Comparison of ENCODE assay signal across 22 cellular contexts in the genomic region with DNA sequence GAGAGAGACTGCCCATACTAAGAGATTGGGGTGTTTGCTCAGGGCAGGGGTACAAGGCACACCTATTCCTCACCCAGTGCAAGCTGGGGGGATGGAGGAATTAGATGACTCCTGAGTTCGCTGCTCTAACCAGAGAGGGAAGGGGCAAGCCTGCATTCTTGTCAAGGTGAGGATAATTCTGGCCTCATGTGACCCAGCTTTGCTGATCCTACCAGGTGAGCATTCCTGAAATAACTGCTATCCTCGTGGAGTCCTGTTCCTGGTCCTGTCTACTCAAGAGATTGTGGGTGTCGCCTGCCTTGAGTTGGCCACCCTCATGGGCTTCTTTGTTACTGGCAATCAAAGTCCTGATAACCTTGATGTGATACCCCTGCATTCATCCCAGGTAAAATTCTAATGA.
A peak's percentile ranks its signal among the peaks of the same experiment; 100 is the strongest.
DNase-seq lines count a peak whose midpoint lies in the region; ATAC-seq, FAIRE-seq and TF ChIP-seq lines count a peak whose summit lies in the region.
"Had no signal": no experiment of that assay in that cellular context is flagged by ENCODE, and none has a peak within 500 bp of the region (broad histone marks: within the 10 kb centered on the region; RNA-seq: fewer than 3 reads in every experiment).

No MANE protein-coding gene starts in this region.

- CTCF ChIA-PET in A549 (lab: Yijun Ruan, JAX): interaction anchor here (1.6 to 5.1 kb wide), 6 partner anchors 8 to 288 kb away, joined by 4 to 32 read pairs (median 11); no protein-coding TSS in a partner anchor
- CTCF ChIA-PET in HCT116 (lab: Charles Lee): no interaction called here
- CTCF ChIA-PET in mammary epithelial cell (lab: Charles Lee; ENCODE audit: low non-redundant PET): no interaction called here

- RAD21 ChIA-PET in HCT116 (lab: Charles Lee; ENCODE audit: low non-redundant PET in 1 of 2, low total read pairs in 2 of 2, uncharacterized antibody in 2 of 2, unreplicated experiment in 2 of 2): no interaction called here

- FAIRE-seq in A549 (lab: Jason Lieb, UNC) (no peak), keratinocyte (lab: Jason Lieb, UNC) (peak; percentile 83)
- FAIRE-seq: GM12892, H54, HTR-8/SVneo had no signal

- no peaks in the 10 kb centered on the region for H3K79me2 ChIP-seq in HCT116 (ENCODE audit: insufficient read depth, low read length)
- no peaks in the 10 kb centered on the region for H3K79me2 ChIP-seq in mammary epithelial cell (ENCODE audit: insufficient read depth, low read length)
- no peaks in the 10 kb centered on the region for H3K79me2 ChIP-seq in keratinocyte (ENCODE audit: control insufficient read depth, insufficient read depth, low read length)

- H3K4me1 ChIP-seq in A549 (peaks cover 66% of the 10 kb centered on the region), HCT116 (ENCODE audit: control insufficient read depth in 1 of 2, insufficient read depth in 2 of 2, low read length in 2 of 2) (peaks cover 14 to 67% of the 10 kb centered on the region in 2 experiments), mammary epithelial cell (ENCODE audit: insufficient read depth, low read length) (peaks cover 81% of the 10 kb centered on the region), keratinocyte (ENCODE audit: control insufficient read depth, extremely low read depth, insufficient read depth, low read length) (peaks cover 76% of the 10 kb centered on the region), left ventricle myocardium inferior (no peaks in the 10 kb centered on the region)

- no peaks in the 10 kb centered on the region for H3K9me2 ChIP-seq in HCT116 (ENCODE audit: insufficient read depth)

- WGBS in A549 (ENCODE audit: missing lambda C conversion rate): 64% methylated on average over 3 of the region's 3 CpGs
- 47% methylated on average over 3 of the region's 3 CpGs for WGBS in mammary epithelial cell (ENCODE audit: low coverage, missing lambda C conversion rate)

- H3K36me3 ChIP-seq in HCT116 (ENCODE audit: control insufficient read depth in 1 of 2, insufficient read depth in 2 of 2, low read length in 2 of 2) (no peaks in the 10 kb centered on the region), mammary epithelial cell (ENCODE audit: insufficient read depth, low read length) (no peaks in the 10 kb centered on the region), keratinocyte (ENCODE audit: control insufficient read depth in 2 of 2, extremely low read depth in 1 of 2, insufficient read depth in 2 of 2, low read length in 2 of 2) (no peaks in the 10 kb centered on the region), left ventricle myocardium inferior (no peaks in the 10 kb centered on the region)
- H3K36me3 ChIP-seq: BLaER1, SJSA1 had no signal

- H3K4me2 ChIP-seq in A549: no peak overlapping the region
- 0 out of 2 replicates have a peak overlapping the region, but pooled peaks have one; percentile 6 for H3K4me2 ChIP-seq in HCT116 (ENCODE audit: low read length)
- no peak overlapping the region for H3K4me2 ChIP-seq in mammary epithelial cell (ENCODE audit: insufficient read depth, low read depth, low read length)
- peak overlapping the region; percentile 55 for H3K4me2 ChIP-seq in keratinocyte (ENCODE audit: control insufficient read depth, extremely low read depth, insufficient read depth, low read depth, low read length)
- H3K4me2 ChIP-seq: BLaER1 had no signal

- H4K20me1 ChIP-seq in HCT116 (ENCODE audit: insufficient read depth) (no peaks in the 10 kb centered on the region), mammary epithelial cell (ENCODE audit: insufficient read depth, low read length) (no peaks in the 10 kb centered on the region), keratinocyte (ENCODE audit: control insufficient read depth, extremely low read depth, insufficient read depth, low read length) (no peaks in the 10 kb centered on the region)
- H4K20me1 ChIP-seq: BLaER1 had no signal

- TF ChIP-seq RAD21 in A549 (conservative IDR thresholded peaks at IDR 0.05 in 1 of 2, IDR thresholded peaks at IDR 0.05 in 1 of 2) (no peak), HCT116 (IDR thresholded peaks at IDR 0.05; ENCODE audit: low read depth) (no peak)

- H3K9me1 ChIP-seq in keratinocyte (ENCODE audit: control insufficient read depth, extremely low read depth, insufficient read depth, low read length): no peaks in the 10 kb centered on the region

- no peak overlapping the region for H3K4me3 ChIP-seq in A549
- no peak overlapping the region for H3K4me3 ChIP-seq in HCT116 (replicated peaks in 1 of 2; ENCODE audit: low read depth in 1 of 2, low read length in 2 of 2)
- no peak overlapping the region for H3K4me3 ChIP-seq in mammary epithelial cell (replicated peaks in 1 of 3; ENCODE audit: insufficient read depth in 1 of 3, low read depth in 2 of 3, low read length in 3 of 3)
- H3K4me3 ChIP-seq in keratinocyte (ENCODE audit: control insufficient read depth in 2 of 3, extremely low read depth in 1 of 3, insufficient read depth in 2 of 3, low read depth in 1 of 3, low read length in 3 of 3): no peak overlapping the region
- no peak overlapping the region for H3K4me3 ChIP-seq in left ventricle myocardium inferior
- H3K4me3 ChIP-seq: BLaER1, SJSA1 had no signal

- intact Hi-C loops in HCT116 (cut with micrococcal nuclease) (no loop called here), mammary epithelial cell (cut with micrococcal nuclease) (loop anchor here (10.0 kb wide), 2 partner anchors 402 to 698 kb away; partner anchors contain the start of genes HJURP and SH3BP4), left ventricle myocardium inferior (cut with micrococcal nuclease) (no loop called here)

- 0 out of 3 replicates have a peak, but pooled peaks cover 7% of the 10 kb centered on the region for H3K9me3 ChIP-seq in A549
- peaks cover 0 to 6% of the 10 kb centered on the region in 2 experiments; a peak in 1 of 4 replicates for H3K9me3 ChIP-seq in HCT116 (ENCODE audit: control insufficient read depth in 1 of 2, insufficient read depth in 1 of 2, low read depth in 1 of 2, low read length in 2 of 2)
- H3K9me3 ChIP-seq in mammary epithelial cell (replicated peaks; ENCODE audit: insufficient read depth, low read length): no peaks in the 10 kb centered on the region
- H3K9me3 ChIP-seq in keratinocyte (ENCODE audit: control insufficient read depth, low read depth, low read length): no peaks in the 10 kb centered on the region
- no peaks in the 10 kb centered on the region for H3K9me3 ChIP-seq in left ventricle myocardium inferior (replicated peaks)
- H3K9me3 ChIP-seq: BLaER1, SJSA1 had no signal

- H3K9ac ChIP-seq in HCT116 (ENCODE audit: low read length): no peak overlapping the region
- peak overlapping the region; percentile 17 for H3K9ac ChIP-seq in mammary epithelial cell (ENCODE audit: insufficient read depth, low read length)
- peak overlapping the region; percentile 68 for H3K9ac ChIP-seq in keratinocyte (ENCODE audit: control insufficient read depth, extremely low read depth, insufficient read depth, low read length)
- H3K9ac ChIP-seq: BLaER1 had no signal

- TF ChIP-seq POLR2A in A549 (IDR thresholded peaks at IDR 0.05; ENCODE audit: low read length): no peak
- TF ChIP-seq POLR2A in HCT116 (IDR thresholded peaks at IDR 0.05; ENCODE audit: borderline replicate concordance, extremely low read depth, insufficient read depth, insufficient read length): no peak

- POLR2A ChIA-PET in A549 (lab: Yijun Ruan, JAX) (no interaction called here), HCT116 (lab: Charles Lee) (no interaction called here)

- H3K27me3 ChIP-seq in HCT116 (ENCODE audit: insufficient read depth, low read length): no peaks in the 10 kb centered on the region
- no peaks in the 10 kb centered on the region for H3K27me3 ChIP-seq in mammary epithelial cell (ENCODE audit: insufficient read depth, low read length)
- no peaks in the 10 kb centered on the region for H3K27me3 ChIP-seq in keratinocyte (ENCODE audit: control insufficient read depth, extremely low read depth, insufficient read depth, low read length)
- H3K27me3 ChIP-seq in left ventricle myocardium inferior (ENCODE audit: low read depth): peaks cover 57% of the 10 kb centered on the region
- H3K27me3 ChIP-seq: BLaER1, SJSA1 had no signal

- TF ChIP-seq CTCF in A549 (IDR thresholded peaks at IDR 0.05): no peak
- TF ChIP-seq CTCF in HCT116 (IDR thresholded peaks at IDR 0.05 in 2 of 3, conservative IDR thresholded peaks at IDR 0.05 in 1 of 3; ENCODE audit: borderline replicate concordance in 1 of 3, insufficient read depth in 1 of 3, low read depth in 2 of 3, low read length in 2 of 3): no peak
- no peak for TF ChIP-seq CTCF in mammary epithelial cell (conservative IDR thresholded peaks at IDR 0.05 in 1 of 2, IDR thresholded peaks at IDR 0.05 in 1 of 2; ENCODE audit: extremely low read depth in 1 of 2, insufficient read depth in 1 of 2, low read depth in 1 of 2, low read length in 2 of 2)
- TF ChIP-seq CTCF in keratinocyte (optimal IDR thresholded peaks at IDR 0.05 in 1 of 3, IDR thresholded peaks at IDR 0.05 in 1 of 3, conservative IDR thresholded peaks at IDR 0.05 in 1 of 3; ENCODE audit: extremely low read depth in 1 of 3, insufficient read depth in 2 of 3, low read length in 3 of 3): no peak
- TF ChIP-seq CTCF in left ventricle myocardium inferior (IDR thresholded peaks at IDR 0.05; ENCODE audit: borderline replicate concordance): no peak

- DNase-seq in A549 (ENCODE audit: low read depth in 1 of 2, low spot score in 1 of 2) (no peak), HCT116 (ENCODE audit: low read depth, low spot score) (no peak), mammary epithelial cell (no peak), keratinocyte (ENCODE audit: low read depth, low spot score) (peak; percentile 57), left ventricle myocardium inferior (no peak), activated gamma-delta T cell (lab: John Stamatoyannopoulos, UW) (no peak), T-helper 1 cell (no peak), UCSD-AML1 (lab: John Stamatoyannopoulos, UW; ENCODE audit: unreplicated experiment) (no peak)
- DNase-seq: CD8-positive, alpha-beta memory T cell; MV-4-11; NCI-H1436; NCI-H2029; NCI-H2171; NCI-H446; NCI-H69; RPMI8226 had no signal

- H2AFZ ChIP-seq in HCT116 (ENCODE audit: low read depth, low read length, poor library complexity, severe bottlenecking) (no peak overlapping the region), mammary epithelial cell (ENCODE audit: low read depth, low read length) (no peak overlapping the region), keratinocyte (ENCODE audit: control insufficient read depth, low read length) (no peak overlapping the region)

- no peak for ATAC-seq in A549
- no peak for ATAC-seq in HCT116

- TF ChIP-seq EP300 in A549 (IDR thresholded peaks at IDR 0.05): no peak

- BruUV-seq in HCT116 (replicated peaks; lab: Mats Ljungman, UMichigan): no TSS peak
- BruUV-seq in mammary epithelial cell (replicated peaks; lab: Mats Ljungman, UMichigan): no TSS peak

- in situ Hi-C loops in mammary epithelial cell (cut with MboI; ENCODE audit: low sequenced_read_pairs in 2 of 2): loop anchor here (5.0 to 25.0 kb wide), 4 partner anchors 119 to 282 kb away; partner anchors contain the start of gene ARL4C (in 2 of the 2)

- H3K27ac ChIP-seq in A549 (peak overlapping the region; percentile 93 to 95), HCT116 (ENCODE audit: low read depth, low read length) (no peak overlapping the region), mammary epithelial cell (ENCODE audit: insufficient read depth, low read depth, low read length) (peak overlapping the region; percentile 99), keratinocyte (ENCODE audit: control insufficient read depth, insufficient read depth, low read length) (peak overlapping the region; percentile 97), left ventricle myocardium inferior (replicated peaks) (no peak overlapping the region)
- H3K27ac ChIP-seq: BLaER1, HL-60 had no signal

- dilution Hi-C loops in mammary epithelial cell (cut with HindIII; ENCODE audit: low sequenced_read_pairs) (no loop called here), keratinocyte (cut with MboI; ENCODE audit: extremely low pct_ligation_motif_present, low sequenced_read_pairs) (no loop called here)

Comparison
In these comparisons a context has a peak if more than half of its experiments do, and no peak if none do; other contexts are left out.
1. H3K27ac ChIP-seq: peak in A549 (2 of 2), mammary epithelial cell (single experiment) and keratinocyte (single experiment); none in HCT116 (single experiment) and left ventricle myocardium inferior (single experiment).
2. H3K4me2 ChIP-seq: peak in HCT116 (single experiment) and keratinocyte (single experiment); none in A549 (single experiment) and mammary epithelial cell (single experiment).